Comparison of ENCODE assay signal across 11 cellular contexts in the genomic region with DNA sequence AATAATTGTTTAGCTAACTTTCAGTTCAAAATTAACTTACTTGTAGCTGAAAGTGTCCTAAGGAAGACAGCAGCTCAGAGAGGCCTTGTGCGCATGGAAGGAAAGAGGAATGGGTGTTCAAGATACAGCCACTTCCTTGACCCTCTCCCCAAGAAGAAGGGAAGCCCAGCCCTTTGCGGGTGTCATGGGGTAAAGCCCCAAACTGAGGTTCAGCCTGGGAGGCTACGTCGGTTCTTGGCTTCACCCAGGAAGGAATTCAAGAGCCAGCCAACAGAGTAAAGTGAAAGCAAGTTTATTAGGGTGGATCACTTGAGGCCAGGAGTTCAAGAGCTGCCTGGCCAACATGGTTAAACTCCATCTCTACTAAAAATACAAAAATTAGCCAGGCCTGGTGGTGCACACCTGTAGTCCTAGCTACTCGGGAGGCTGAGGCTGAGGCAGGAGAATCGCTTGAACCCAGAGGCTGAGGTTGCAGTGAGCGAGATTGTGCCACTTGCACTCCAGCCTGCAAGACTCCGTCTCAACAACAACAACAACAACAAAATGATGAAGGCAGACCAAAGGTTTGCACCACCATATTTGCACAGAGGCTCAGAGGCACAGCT. TPM values are rescaled to one million over a fixed set of nuclear protein-coding genes. Genes with fewer than 3 reads are reported as not detected.
DNase-seq lines count a peak whose midpoint lies in the region; ATAC-seq, FAIRE-seq and TF ChIP-seq lines count a peak whose summit lies in the region.
"Had no signal": no experiment of that assay in that cellular context is flagged by ENCODE, and none has a peak within 500 bp of the region (broad histone marks: within the 10 kb centered on the region; RNA-seq: fewer than 3 reads in every experiment).

No MANE protein-coding gene starts in this region.

- no peak overlapping the region for H3K56ac ChIP-seq in H1 (replicated peaks; ENCODE audit: insufficient read length, low read depth, low read length)

- H3K27ac ChIP-seq in left ventricle myocardium inferior (replicated peaks) (no peak overlapping the region), H1 (ENCODE audit: low read depth, low read length) (no peak overlapping the region), aorta (ENCODE audit: low read depth in 1 of 2, low read length in 2 of 2) (peak overlapping the region; percentile 31 to 83)
- no peak overlapping the region for H3K27ac ChIP-seq in naive thymus-derived CD4-positive, alpha-beta T cell (ENCODE audit: low read depth, low read length)
- H3K27ac ChIP-seq: cardiac muscle cell, foreskin keratinocyte, SK-N-MC had no signal

- H3K9me3 Mint-ChIP-seq in naive thymus-derived CD4-positive, alpha-beta T cell: peaks cover 0 to 2% (median 0%) of the 10 kb centered on the region in 11 donors

- CTCF ChIA-PET in H1 (lab: Charles Lee; ENCODE audit: partially characterized antibody): interaction anchor here (0.7 to 6.5 kb wide), 16 partner anchors 9 to 1731 kb away, joined by 3 to 46 read pairs (median 4); a partner anchor contains a TSS
- CTCF ChIA-PET in naive thymus-derived CD4-positive, alpha-beta T cell (lab: Charles Lee): no interaction called here

- no peak for TF ChIP-seq POLR2A in H1 (IDR thresholded peaks at IDR 0.05; ENCODE audit: control extremely low read depth in 1 of 2, low read depth in 2 of 2, low read length in 2 of 2)

- peak overlapping the region; percentile 12 for H4K91ac ChIP-seq in H1 (replicated peaks; ENCODE audit: insufficient read length, low read length)

- WGBS in H1 (ENCODE audit: extremely low coverage in 1 of 2, insufficient coverage in 1 of 2, insufficient read length in 1 of 2, insufficient replicate concordance in 2 of 2, low coverage in 1 of 2, low lambda C conversion rate in 2 of 2, missing lambda C conversion rate in 1 of 2), 2 experiments: 89% methylated on average over 8 of the region's 8 CpGs; no CpG with 5 or more reads in 1 of the 2 experiments
- 69 to 79% methylated on average over 8 of the region's 8 CpGs for WGBS in aorta, 2 donors

- no peak overlapping the region for H2AK5ac ChIP-seq in H1 (ENCODE audit: low read depth, low read length)

- H4K20me1 ChIP-seq in H1 (replicated peaks in 1 of 2; ENCODE audit: control insufficient read depth in 1 of 2, insufficient read depth in 2 of 2, low read length in 2 of 2): peaks cover 0 to 1% of the 10 kb centered on the region in 2 experiments

- H2BK5ac ChIP-seq in H1 (ENCODE audit: low read depth, low read length): 0 out of 2 replicates have a peak overlapping the region, but pooled peaks have one; percentile 18

- peaks cover 39 to 68% (median 54%) of the 10 kb centered on the region in 5 donors for H3K27me3 Mint-ChIP-seq in naive thymus-derived CD4-positive, alpha-beta T cell

- H3K4me1 ChIP-seq in left ventricle myocardium inferior: peaks cover 5% of the 10 kb centered on the region
- peaks cover 13 to 16% (median 16%) of the 10 kb centered on the region in 4 experiments for H3K4me1 ChIP-seq in H1 (replicated peaks in 1 of 4; ENCODE audit: control insufficient read depth in 3 of 4, insufficient read depth in 4 of 4, low read length in 3 of 4)
- no peaks in the 10 kb centered on the region for H3K4me1 ChIP-seq in naive thymus-derived CD4-positive, alpha-beta T cell (ENCODE audit: control insufficient read depth in 2 of 2, insufficient read depth in 2 of 2, low read length in 2 of 2)
- no peaks in the 10 kb centered on the region for H3K4me1 ChIP-seq in aorta (ENCODE audit: control insufficient read depth in 1 of 2, insufficient read depth in 2 of 2, low read length in 2 of 2)
- H3K4me1 ChIP-seq: foreskin keratinocyte had no signal

- H4K5ac ChIP-seq in H1 (ENCODE audit: insufficient read length, low read depth, low read length): no peak overlapping the region

- peak overlapping the region; percentile 17; the same call in 1 of the 2 replicates for H2BK12ac ChIP-seq in H1 (ENCODE audit: low read depth, low read length)

- H3K4me3 ChIP-seq in left ventricle myocardium inferior: no peak overlapping the region
- H3K4me3 ChIP-seq in H1 (ENCODE audit: extremely low read depth in 1 of 4, insufficient read depth in 2 of 4, low read depth in 3 of 4, low read length in 4 of 4): peak overlapping the region; percentile 48 to 61 (median 52); a peak in 7 of 8 replicates
- H3K4me3 ChIP-seq in naive thymus-derived CD4-positive, alpha-beta T cell (ENCODE audit: low read length): no peak overlapping the region
- H3K4me3 ChIP-seq in aorta (ENCODE audit: low read length in 2 of 2): no peak overlapping the region
- H3K4me3 ChIP-seq: SK-N-MC had no signal

- H2BK20ac ChIP-seq in H1 (ENCODE audit: low read length): peak overlapping the region; percentile 27; the same call in 1 of the 2 replicates

- no peak for ATAC-seq in left ventricle myocardium superior
- no peak for ATAC-seq in naive thymus-derived CD4-positive, alpha-beta T cell
- ATAC-seq in aorta (ENCODE audit: low FRiP score): no peak

- H3K14ac ChIP-seq in H1 (ENCODE audit: insufficient read length): no peak overlapping the region

- H2BK15ac ChIP-seq in H1 (ENCODE audit: low read length): peak overlapping the region; percentile 11

- peak overlapping the region; percentile 62; the same call in 1 of the 2 replicates for H3K18ac ChIP-seq in H1 (ENCODE audit: extremely low read depth, low read length)

- TF ChIP-seq EP300 in H1 (IDR thresholded peaks at IDR 0.05; ENCODE audit: borderline replicate concordance in 1 of 2, low read depth in 2 of 2, low read length in 2 of 2): no peak

- TF ChIP-seq CTCF in left ventricle myocardium inferior (IDR thresholded peaks at IDR 0.05; ENCODE audit: borderline replicate concordance): no peak
- 0 out of 4 replicates have a peak, but pooled peaks of 1 of the 3 experiments have one; percentile 0 for TF ChIP-seq CTCF in H1 (IDR thresholded peaks at IDR 0.05; ENCODE audit: control extremely low read depth in 1 of 3, insufficient read depth in 1 of 3, low read depth in 1 of 3, low read length in 3 of 3)

- POLR2A ChIA-PET in H1 (lab: Charles Lee; ENCODE audit: partially characterized antibody): interaction anchor here (1.2 to 2.5 kb wide), 2 partner anchors 10 kb away, joined by 6 to 7 read pairs; no protein-coding TSS in a partner anchor
- POLR2A ChIA-PET in naive thymus-derived CD4-positive, alpha-beta T cell (lab: Charles Lee): no interaction called here

- no peaks in the 10 kb centered on the region for H3K79me2 ChIP-seq in H1 (ENCODE audit: control insufficient read depth in 1 of 2, insufficient read depth in 2 of 2, low read length in 2 of 2)

- H2AFZ ChIP-seq in H1 (ENCODE audit: low read length): peak overlapping the region; percentile 54

- peak overlapping the region in 1 of 9 donors; percentile 21 for H3K27ac Mint-ChIP-seq in naive thymus-derived CD4-positive, alpha-beta T cell

- peak overlapping the region; percentile 92 for H4K8ac ChIP-seq in H1 (ENCODE audit: extremely low read depth, insufficient read depth, low read length)

- intact Hi-C loops in left ventricle myocardium superior (cut with micrococcal nuclease) (no loop called here), left ventricle myocardium inferior (cut with micrococcal nuclease) (no loop called here), aorta (cut with DNase I) (no loop called here)
- intact Hi-C loops in naive thymus-derived CD4-positive, alpha-beta T cell (cut with micrococcal nuclease): no loop called here

- H3K9me3 ChIP-seq in left ventricle myocardium inferior (replicated peaks): no peaks in the 10 kb centered on the region
- no peaks in the 10 kb centered on the region for H3K9me3 ChIP-seq in H1 (ENCODE audit: insufficient read depth in 2 of 2, low read depth in 1 of 2, low read length in 1 of 2)
- no peaks in the 10 kb centered on the region for H3K9me3 ChIP-seq in naive thymus-derived CD4-positive, alpha-beta T cell (ENCODE audit: control insufficient read depth in 2 of 3, low read length in 3 of 3)
- H3K9me3 ChIP-seq in aorta (ENCODE audit: control insufficient read depth, low read length): no peaks in the 10 kb centered on the region

- H3K27me3 ChIP-seq in left ventricle myocardium inferior (ENCODE audit: low read depth) (peaks cover 97% of the 10 kb centered on the region), H1 (replicated peaks in 1 of 4; ENCODE audit: control insufficient read depth in 3 of 4, extremely low read depth in 1 of 4, insufficient read depth in 3 of 4, low read length in 3 of 4) (peaks cover 0 to 6% (median 1%) of the 10 kb centered on the region in 4 experiments; a peak in 4 of 7 replicates), aorta (ENCODE audit: control insufficient read depth in 1 of 2, insufficient read depth in 2 of 2, low read length in 1 of 2) (no peaks in the 10 kb centered on the region)
- H3K27me3 ChIP-seq in naive thymus-derived CD4-positive, alpha-beta T cell (ENCODE audit: control insufficient read depth in 2 of 2, insufficient read depth in 2 of 2, low read length in 2 of 2): no peaks in the 10 kb centered on the region
- H3K27me3 ChIP-seq: cardiac muscle cell had no signal

- H3K23ac ChIP-seq in H1 (ENCODE audit: insufficient read length): no peak overlapping the region

- H3K23me2 ChIP-seq in H1 (ENCODE audit: low read depth, low read length): peaks cover 2% of the 10 kb centered on the region; the same call in 1 of the 2 replicates

- H3K9ac ChIP-seq in H1 (replicated peaks in 1 of 4; ENCODE audit: extremely low read depth in 1 of 4, low read depth in 3 of 4, low read length in 3 of 4): 0 out of 7 replicates have a peak overlapping the region, but pooled peaks of 1 of the 4 experiments have one; percentile 1

- H3K4me1 Mint-ChIP-seq in naive thymus-derived CD4-positive, alpha-beta T cell: peaks cover 0 to 17% (median 8%) of the 10 kb centered on the region in 7 donors

- no peaks in the 10 kb centered on the region for H3K79me1 ChIP-seq in H1 (ENCODE audit: low read depth, low read length)

- peak; percentile 24 for DNase-seq in left ventricle myocardium superior
- DNase-seq in left ventricle myocardium inferior: no peak
- DNase-seq in H1 (ENCODE audit: low read depth in 1 of 2, low spot score in 2 of 2): no peak
- peak in 1 of 9 donors; percentile 7 for DNase-seq in naive thymus-derived CD4-positive, alpha-beta T cell
- DNase-seq in aorta: peak; percentile 42 to 67
- DNase-seq in DMS79 (lab: John Stamatoyannopoulos, UW): no peak
- DNase-seq in DMS53 (lab: John Stamatoyannopoulos, UW): no peak
- no peak for DNase-seq in middle frontal gyrus (ENCODE audit: extremely low spot score, low spot score)
- DNase-seq: foreskin keratinocyte had no signal

- TF ChIP-seq RAD21 in H1 (IDR thresholded peaks at IDR 0.05 in 1 of 2, conservative IDR thresholded peaks at IDR 0.05 in 1 of 2; ENCODE audit: low read depth in 2 of 2, low read length in 2 of 2): no peak

- H2BK120ac ChIP-seq in H1 (replicated peaks; ENCODE audit: low read depth, low read length): no peak overlapping the region

- H3K4me3 Mint-ChIP-seq in naive thymus-derived CD4-positive, alpha-beta T cell: peak overlapping the region in 6 of 10 donors; percentile 3 to 60 (median 40)

- no peak for FAIRE-seq in H1 (lab: Jason Lieb, UNC)

- H3K36me3 ChIP-seq in left ventricle myocardium inferior (no peaks in the 10 kb centered on the region), H1 (ENCODE audit: control insufficient read depth in 2 of 4, insufficient read depth in 4 of 4, low read length in 3 of 4) (no peaks in the 10 kb centered on the region), aorta (ENCODE audit: control insufficient read depth in 1 of 2, insufficient read depth in 2 of 2, low read length in 1 of 2) (no peaks in the 10 kb centered on the region)
- H3K36me3 ChIP-seq in naive thymus-derived CD4-positive, alpha-beta T cell (ENCODE audit: control insufficient read depth in 2 of 3, insufficient read depth in 3 of 3, low read length in 3 of 3): no peaks in the 10 kb centered on the region
- H3K36me3 ChIP-seq: cardiac muscle cell had no signal

- H3K36me3 Mint-ChIP-seq in naive thymus-derived CD4-positive, alpha-beta T cell: peaks cover 0 to 5% (median 0%) of the 10 kb centered on the region in 5 donors

- no peak overlapping the region for H3K4ac ChIP-seq in H1 (replicated peaks; ENCODE audit: insufficient read length, low read depth, low read length)

- H3K4me2 ChIP-seq in H1 (ENCODE audit: insufficient read depth in 1 of 2, low read depth in 2 of 2, low read length in 2 of 2): peak overlapping the region; percentile 55 to 78

RNA-seq across cellular contexts. Expression of a gene that starts 15.9 kb away (rescaled TPM):
- not detected for total RNA-seq in left ventricle myocardium superior
- total RNA-seq in left ventricle myocardium inferior: not detected
- 17.8 and 18.6 TPM in 2 replicates for total RNA-seq in H1 (2021; fragmentation: NEBNext Ultra II Directional; extraction: Animal tissue kit (Norgen Biotek cat#: 25700))
- 14.3 and 19.7 TPM in 2 replicates for polyA plus RNA-seq in H1 (2011; rRNA removed)
- 15.7 TPM for polyA plus RNA-seq in H1 (2011; cell fraction: cytosol; rRNA removed)
- polyA plus RNA-seq in H1 (2011; cell fraction: nucleus; rRNA removed): 60.7 TPM
- 5.2 to 15.3 TPM (median 12.7 TPM) in 4 replicates for polyA plus RNA-seq in H1 (2012, experiment 1 of 2)
- 10.9 TPM for polyA plus RNA-seq in H1 (2012, experiment 2 of 2)
- 5.4 TPM for polyA plus RNA-seq in H1 (2013, experiment 1 of 2)
- polyA plus RNA-seq in H1 (2013, experiment 2 of 2): 4.6 TPM
- polyA minus RNA-seq in H1 (2011; rRNA and poly(A)+ RNA removed): 10.2 and 12.8 TPM in 2 replicates
- polyA minus RNA-seq in H1 (2011; cell fraction: cytosol; rRNA and poly(A)+ RNA removed): 18.2 TPM
- 42.1 TPM for polyA minus RNA-seq in H1 (2011; cell fraction: nucleus; rRNA and poly(A)+ RNA removed)
- total RNA-seq in naive thymus-derived CD4-positive, alpha-beta T cell: not detected
- polyA plus RNA-seq in naive thymus-derived CD4-positive, alpha-beta T cell: not detected
- total RNA-seq in aorta: 1 to 10 TPM in 1 of 2 donors, under 1 TPM in 1; 0.36 to 1.2 TPM
- polyA plus RNA-seq in aorta: 1 to 10 TPM in 1 of 2 donors, under 1 TPM in 1; 0.54 to 4.0 TPM

RNA-seq across cellular contexts. Expression of a gene that starts 38.4 kb away (rescaled TPM):
- total RNA-seq in left ventricle myocardium superior: 3.6 TPM
- total RNA-seq in left ventricle myocardium inferior: 1.9 TPM
- total RNA-seq in H1 (2021; fragmentation: NEBNext Ultra II Directional; extraction: Animal tissue kit (Norgen Biotek cat#: 25700)): 0.61 and 1.5 TPM in 2 replicates
- 0.39 and 0.58 TPM in 2 replicates for polyA plus RNA-seq in H1 (2011; rRNA removed)
- polyA plus RNA-seq in H1 (2011; cell fraction: cytosol; rRNA removed): 0.47 TPM
- 1.1 TPM for polyA plus RNA-seq in H1 (2011; cell fraction: nucleus; rRNA removed)
- polyA plus RNA-seq in H1 (2012, experiment 1 of 2): 0.34 to 0.76 TPM (median 0.43 TPM) in 4 replicates
- 0.08 TPM for polyA plus RNA-seq in H1 (2012, experiment 2 of 2)
- 0.43 TPM for polyA plus RNA-seq in H1 (2013, experiment 1 of 2)
- polyA plus RNA-seq in H1 (2013, experiment 2 of 2): 0.44 TPM
- 0.46 and 1.0 TPM in 2 replicates for polyA minus RNA-seq in H1 (2011; rRNA and poly(A)+ RNA removed)
- polyA minus RNA-seq in H1 (2011; cell fraction: cytosol; rRNA and poly(A)+ RNA removed): 1.8 TPM
- polyA minus RNA-seq in H1 (2011; cell fraction: nucleus; rRNA and poly(A)+ RNA removed): 1.3 TPM
- 1 to 10 TPM; 1.2 to 1.6 (median 1.4) TPM for total RNA-seq in naive thymus-derived CD4-positive, alpha-beta T cell
- polyA plus RNA-seq in naive thymus-derived CD4-positive, alpha-beta T cell: under 1 TPM in 1 of 2 donors, not detected in 1; 0.05 TPM
- total RNA-seq in aorta: 10 to 100 TPM in 1 of 2 donors, 1 to 10 TPM in 1; 8.8 to 24.8 TPM
- polyA plus RNA-seq in aorta: under 1 TPM; 0.13 to 0.79 TPM

Comparison
In these comparisons a context has a peak if more than half of its experiments do, and no peak if none do; other contexts are left out.
1. DNase-seq: peak in left ventricle myocardium superior (single experiment) and aorta (2 of 2); none in left ventricle myocardium inferior (single experiment), H1 (0 of 2), DMS79 (single experiment), DMS53 (single experiment) and middle frontal gyrus (single experiment).
2. H3K27ac ChIP-seq: peak in aorta (2 of 2); none in left ventricle myocardium inferior (single experiment), H1 (single experiment) and naive thymus-derived CD4-positive, alpha-beta T cell (single experiment).
3. H3K4me3 ChIP-seq: peak in H1 (4 of 4); none in left ventricle myocardium inferior (single experiment), naive thymus-derived CD4-positive, alpha-beta T cell (single experiment) and aorta (0 of 2).